1 cellular context compared by ENCODE assay signal in genomic region chr9:120030847-120031246, GRCh38.
TF ChIP-seq lines count a peak whose summit lies in the region.

No MANE protein-coding gene starts in this region.

TF ChIP-seq in GM23338, 12 proteins besides CTCF, POLR2A, EP300 and RAD21 (continued from another document):
- no peak for TF ChIP-seq ZNF462 (CRISPR knock-in tag; IDR thresholded peaks at IDR 0.05)
- no peak for TF ChIP-seq ETS1 (IDR thresholded peaks at IDR 0.05)
- TF ChIP-seq CREB1 (CRISPR knock-in tag; IDR thresholded peaks at IDR 0.05; ENCODE audit: low read depth) = no peak
- no peak for TF ChIP-seq NANOG (IDR thresholded peaks at IDR 0.05; ENCODE audit: borderline replicate concordance)
- TF ChIP-seq POLR2AphosphoS5 (IDR thresholded peaks at IDR 0.05; ENCODE audit: low read depth) = no peak
